In genomic region chr6:133432021-133432989, GRCh38 we compare ENCODE assay signal across 14 cellular contexts.
DNase-seq lines count a peak whose midpoint lies in the region; ATAC-seq and TF ChIP-seq lines count a peak whose summit lies in the region.
"Had no signal": no experiment of that assay in that cellular context is flagged by ENCODE, and none has a peak within 500 bp of the region (broad histone marks: within the 10 kb centered on the region; RNA-seq: fewer than 3 reads in every experiment).

No MANE protein-coding gene starts in this region.

- H3K4me1 Mint-ChIP-seq in WTC11 (peaks cover 23% of the 10 kb centered on the region), neural progenitor cell (peaks cover 36% of the 10 kb centered on the region)
- H3K4me1 Mint-ChIP-seq: activated CD4-positive, alpha-beta T cell treated with anti-CD3 and anti-CD28 coated beads, Interleukin-2, amount 10 ng/mL, durations not matched to agents 24 days and 14 days; activated T-helper 17 cell treated with anti-CD3 and anti-CD28 coated beads, Interleukin-2, amount 50 U/mL, for 72 hours; stimulated activated naive CD8-positive, alpha-beta T cell treated with anti-CD3 and anti-CD28 coated beads, Interleukin-15, amount 100 ng/mL, for 72 hours; T-helper 17 cell had no signal

- peaks cover 11% of the 10 kb centered on the region for H3F3A ChIP-seq in neural progenitor cell (ENCODE audit: low read depth)

- H3K4me3 Mint-ChIP-seq in WTC11: peak overlapping the region; percentile 18; the same call in 1 of the 2 replicates
- peak overlapping the region; percentile 61 for H3K4me3 Mint-ChIP-seq in neural progenitor cell
- H3K4me3 Mint-ChIP-seq: activated CD4-positive, alpha-beta T cell treated with anti-CD3 and anti-CD28 coated beads, Interleukin-2, amount 10 ng/mL, durations not matched to agents 24 days and 14 days; activated T-helper 17 cell treated with anti-CD3 and anti-CD28 coated beads, Interleukin-2, amount 50 U/mL, for 72 hours; stimulated activated naive CD8-positive, alpha-beta T cell treated with anti-CD3 and anti-CD28 coated beads, Interleukin-15, amount 100 ng/mL, for 72 hours; T-helper 17 cell had no signal

- H3K27me3 Mint-ChIP-seq in WTC11 (ENCODE audit: low read depth) (peaks cover 59% of the 10 kb centered on the region), neural progenitor cell (ENCODE audit: insufficient read depth, low read depth) (no peaks in the 10 kb centered on the region)
- H3K27me3 Mint-ChIP-seq: activated CD4-positive, alpha-beta T cell treated with anti-CD3 and anti-CD28 coated beads, Interleukin-2, amount 10 ng/mL, durations not matched to agents 24 days and 14 days; T-helper 17 cell had no signal

- intact Hi-C loops in breast epithelium (cut with DNase I; ENCODE audit: low total_unique reads): no loop called here

- H3K36me3 Mint-ChIP-seq in WTC11: no peaks in the 10 kb centered on the region
- H3K36me3 Mint-ChIP-seq in neural progenitor cell: no peaks in the 10 kb centered on the region

- no peaks in the 10 kb centered on the region for H4K20me1 ChIP-seq in neural progenitor cell (ENCODE audit: low read depth)

- H3K9me3 ChIP-seq in neural progenitor cell (ENCODE audit: low read depth) (no peaks in the 10 kb centered on the region), breast epithelium (no peaks in the 10 kb centered on the region)

- POLR2A ChIA-PET in WTC11 (lab: Charles Lee): interaction anchor here (0.6 to 0.7 kb wide), 2 partner anchors 17 to 612 kb away, joined by 3 to 5 read pairs; no protein-coding TSS in a partner anchor

- DNase-seq in H7: peak; percentile 48
- DNase-seq in NCI-H2081 treated with DMSO at 0.1 percent for 48 hours (lab: John Stamatoyannopoulos, UW): peak; percentile 57
- peak; percentile 31 for DNase-seq in WTC11 (ENCODE audit: low spot score)
- DNase-seq in neural progenitor cell (ENCODE audit: low spot score): peak; percentile 44
- no peak for DNase-seq in breast epithelium (ENCODE audit: low spot score in 2 of 2)
- DNase-seq: activated CD4-positive, alpha-beta T cell treated with anti-CD3 and anti-CD28 coated beads, Interleukin-2, amount 10 ng/mL, durations not matched to agents 24 days and 14 days; anterior cingulate cortex; PC-3; stimulated activated naive CD8-positive, alpha-beta T cell treated with anti-CD3 and anti-CD28 coated beads, Interleukin-15, amount 100 ng/mL, for 72 hours; T-helper 17 cell had no signal

- ATAC-seq in WTC11 (peak; percentile 96), GM18858 (IDR thresholded peaks at IDR 0.05; ENCODE audit: unreplicated experiment) (no peak), GM18505 (IDR thresholded peaks at IDR 0.05; ENCODE audit: unreplicated experiment) (no peak), HG03135 (IDR thresholded peaks at IDR 0.05; ENCODE audit: unreplicated experiment) (no peak)
- ATAC-seq: activated T-helper 17 cell treated with anti-CD3 and anti-CD28 coated beads, Interleukin-2, amount 50 U/mL, for 72 hours; PC-3; stimulated activated naive CD8-positive, alpha-beta T cell treated with anti-CD3 and anti-CD28 coated beads, Interleukin-15, amount 100 ng/mL, for 72 hours; T-helper 17 cell had no signal

- no peaks in the 10 kb centered on the region for H3K9me3 Mint-ChIP-seq in WTC11
- no peaks in the 10 kb centered on the region for H3K9me3 Mint-ChIP-seq in neural progenitor cell
- H3K9me3 Mint-ChIP-seq: activated CD4-positive, alpha-beta T cell treated with anti-CD3 and anti-CD28 coated beads, Interleukin-2, amount 10 ng/mL, durations not matched to agents 24 days and 14 days; activated T-helper 17 cell treated with anti-CD3 and anti-CD28 coated beads, Interleukin-2, amount 50 U/mL, for 72 hours; stimulated activated naive CD8-positive, alpha-beta T cell treated with anti-CD3 and anti-CD28 coated beads, Interleukin-15, amount 100 ng/mL, for 72 hours had no signal

- peak overlapping the region; percentile 3 for H2AFZ ChIP-seq in neural progenitor cell (replicated peaks)

- TF ChIP-seq POLR2A in GM18505 (IDR thresholded peaks at IDR 0.05; ENCODE audit: borderline replicate concordance, extremely low read depth, insufficient read depth, insufficient read length): no peak
- no peak for TF ChIP-seq POLR2A in breast epithelium (IDR thresholded peaks at IDR 0.05)

- H3K27me3 ChIP-seq in H7 (ENCODE audit: control insufficient read depth, insufficient read depth, low read length) (no peaks in the 10 kb centered on the region), neural progenitor cell (no peaks in the 10 kb centered on the region), breast epithelium (no peaks in the 10 kb centered on the region)

- CTCF ChIA-PET in WTC11 (lab: Charles Lee): interaction anchor here (1.0 kb wide), 1 partner anchor 93 kb away, joined by 3 read pairs; no protein-coding TSS in a partner anchor

- peaks cover 21% of the 10 kb centered on the region for H3K4me1 ChIP-seq in neural progenitor cell
- H3K4me1 ChIP-seq in breast epithelium: no peaks in the 10 kb centered on the region

- TF ChIP-seq CTCF in WTC11 (IDR thresholded peaks at IDR 0.05) (no peak), neural progenitor cell (IDR thresholded peaks at IDR 0.05) (no peak), breast epithelium (IDR thresholded peaks at IDR 0.05) (no peak)

- H3K27ac Mint-ChIP-seq in WTC11: no peak overlapping the region
- H3K27ac Mint-ChIP-seq in neural progenitor cell: peak overlapping the region; percentile 86
- H3K27ac Mint-ChIP-seq: activated CD4-positive, alpha-beta T cell treated with anti-CD3 and anti-CD28 coated beads, Interleukin-2, amount 10 ng/mL, durations not matched to agents 24 days and 14 days; activated T-helper 17 cell treated with anti-CD3 and anti-CD28 coated beads, Interleukin-2, amount 50 U/mL, for 72 hours; stimulated activated naive CD8-positive, alpha-beta T cell treated with anti-CD3 and anti-CD28 coated beads, Interleukin-15, amount 100 ng/mL, for 72 hours; T-helper 17 cell had no signal

- no peaks in the 10 kb centered on the region for H3K36me3 ChIP-seq in H7 (replicated peaks; ENCODE audit: control insufficient read depth, insufficient read depth, low read length)
- H3K36me3 ChIP-seq in neural progenitor cell: no peaks in the 10 kb centered on the region
- H3K36me3 ChIP-seq in breast epithelium: no peaks in the 10 kb centered on the region

- peak overlapping the region; percentile 59 for H3K4me2 ChIP-seq in neural progenitor cell

- H3K9ac ChIP-seq in neural progenitor cell: no peak overlapping the region

- peak overlapping the region; percentile 8 for H3K27ac ChIP-seq in neural progenitor cell
- no peak overlapping the region for H3K27ac ChIP-seq in breast epithelium

- H3K79me2 ChIP-seq in neural progenitor cell (ENCODE audit: low read depth): no peaks in the 10 kb centered on the region

- no peak overlapping the region for H3K4me3 ChIP-seq in H7 (ENCODE audit: insufficient read depth, low read depth, low read length)
- peak overlapping the region; percentile 7 for H3K4me3 ChIP-seq in neural progenitor cell
- H3K4me3 ChIP-seq in breast epithelium: no peak overlapping the region

TF ChIP-seq in WTC11, 78 proteins besides CTCF, POLR2A, EP300 and RAD21:
- TF ChIP-seq ZNF423 (CRISPR knock-in tag; IDR thresholded peaks at IDR 0.05) (peak; percentile 47; the same call in 1 of the 2 replicates), ATF3 (CRISPR knock-in tag; conservative IDR thresholded peaks at IDR 0.05) (no peak)

Comparison
In these comparisons a context has a peak if more than half of its experiments do, and no peak if none do; other contexts are left out.
1. DNase-seq: peak in H7 (single experiment), NCI-H2081 treated with DMSO at 0.1 percent for 48 hours (single experiment), WTC11 (single experiment) and neural progenitor cell (single experiment); none in breast epithelium (0 of 2).